Comparison of ENCODE assay signal across 17 cellular contexts in genomic region chr17:57937492-57937891, GRCh38. TPM values are rescaled to one million over a fixed set of nuclear protein-coding genes. Genes with fewer than 3 reads are reported as not detected.
A peak's percentile ranks its signal among the peaks of the same experiment; 100 is the strongest.
DNase-seq lines count a peak whose midpoint lies in the region; ATAC-seq, FAIRE-seq and TF ChIP-seq lines count a peak whose summit lies in the region.
"Had no signal": no experiment of that assay in that cellular context is flagged by ENCODE, and none has a peak within 500 bp of the region (broad histone marks: within the 10 kb centered on the region; RNA-seq: fewer than 3 reads in every experiment).

No MANE protein-coding gene starts in this region.

- H3K9ac ChIP-seq in skeletal muscle tissue (ENCODE audit: low read depth in 1 of 3, low read length in 3 of 3): no peak overlapping the region

- DNase-seq in COLO668 (lab: John Stamatoyannopoulos, UW; ENCODE audit: unreplicated experiment): peak; percentile 9
- no peak for DNase-seq in hepatocyte (ENCODE audit: low spot score)
- DNase-seq in superior temporal gyrus (ENCODE audit: extremely low spot score): no peak
- DNase-seq in GM12891 (ENCODE audit: insufficient read length, low spot score): no peak
- no peak for DNase-seq in AG20443 (ENCODE audit: low spot score)
- DNase-seq: activated CD8-positive, alpha-beta T cell treated with anti-CD3 and anti-CD28 coated beads for 36 hours; activated T-cell treated with anti-CD3 and anti-CD28 coated beads for 4 hours; CD4-positive, alpha-beta memory T cell; hypothalamus; NCI-H2171 treated with DMSO at 0.1 percent for 48 hours; NCI-H524 treated with DMSO at 0.1 percent for 48 hours; T-helper 9 cell had no signal

- no peak for TF ChIP-seq CTCF in hepatocyte (IDR thresholded peaks at IDR 0.05; ENCODE audit: poor library complexity)

- H3K79me2 ChIP-seq in hepatocyte: peaks cover 78% of the 10 kb centered on the region

- H3K4me2 ChIP-seq in hepatocyte: no peak overlapping the region

- H3K27ac ChIP-seq in angular gyrus (ENCODE audit: low read depth, low read length) (peak overlapping the region; percentile 97), hepatocyte (peak overlapping the region; percentile 76), skeletal muscle tissue (ENCODE audit: low read depth, low read length) (peak overlapping the region; percentile 83)

- H4K20me1 ChIP-seq in hepatocyte (ENCODE audit: insufficient read depth, poor library complexity, severe bottlenecking): no peaks in the 10 kb centered on the region

- no peak for ATAC-seq in HG02852 (IDR thresholded peaks at IDR 0.05; ENCODE audit: unreplicated experiment)
- ATAC-seq: activated CD4-positive, CD25-positive, alpha-beta regulatory T cell treated with anti-CD3 and anti-CD28 coated beads, Interleukin-2, amount 50 U/mL, for 24 hours; activated CD8-positive, alpha-beta T cell treated with anti-CD3 and anti-CD28 coated beads for 36 hours; sciatic nerve had no signal

- no peak overlapping the region for H3K4me3 ChIP-seq in hepatocyte
- H3K4me3 ChIP-seq in skeletal muscle tissue (ENCODE audit: low read length in 3 of 3): peak overlapping the region in 1 of 3 donors; percentile 14

- H3K9me3 ChIP-seq in hepatocyte (ENCODE audit: low read depth) (no peaks in the 10 kb centered on the region), skeletal muscle tissue (ENCODE audit: control insufficient read depth in 3 of 3, low read length in 3 of 3) (no peaks in the 10 kb centered on the region)

- H3K4me1 ChIP-seq in hepatocyte (ENCODE audit: insufficient read depth) (peaks cover 51% of the 10 kb centered on the region), skeletal muscle tissue (ENCODE audit: control insufficient read depth in 3 of 3, insufficient read depth in 3 of 3, low read length in 3 of 3) (peaks cover 79 to 82% (median 82%) of the 10 kb centered on the region in 3 donors)

- no peak for TF ChIP-seq POLR2A in GM12891 (IDR thresholded peaks at IDR 0.05; ENCODE audit: low read depth, low read length)

- H3K27me3 ChIP-seq in hepatocyte (no peaks in the 10 kb centered on the region), skeletal muscle tissue (ENCODE audit: control insufficient read depth in 3 of 3, insufficient read depth in 3 of 3, low read length in 3 of 3) (no peaks in the 10 kb centered on the region)

- H2AFZ ChIP-seq in hepatocyte: no peak overlapping the region

- no peak for FAIRE-seq in GM12891 (lab: Jason Lieb, UNC)

- H3K36me3 ChIP-seq in hepatocyte (replicated peaks; ENCODE audit: insufficient read depth, low read depth): no peaks in the 10 kb centered on the region
- H3K36me3 ChIP-seq in skeletal muscle tissue (ENCODE audit: control insufficient read depth in 3 of 3, insufficient read depth in 3 of 3, low read length in 3 of 3): no peaks in the 10 kb centered on the region

- WGBS in hepatocyte (ENCODE audit: low lambda C conversion rate, missing lambda C conversion rate): 91% methylated on average over 2 of the region's 2 CpGs

- H3K9me2 ChIP-seq in hepatocyte (replicated peaks; ENCODE audit: insufficient read depth): no peaks in the 10 kb centered on the region

TF ChIP-seq in GM12891, 5 proteins besides CTCF, POLR2A, EP300 and RAD21:
- TF ChIP-seq POLR2AphosphoS5 (IDR thresholded peaks at IDR 0.05; ENCODE audit: low read depth, low read length) (no peak), POU2F2 (IDR thresholded peaks at IDR 0.05; ENCODE audit: low read depth, low read length) (no peak), SPI1 (IDR thresholded peaks at IDR 0.05; ENCODE audit: low read depth, low read length) (no peak), TAF1 (IDR thresholded peaks at IDR 0.05; ENCODE audit: low read depth, low read length) (no peak)

RNA-seq across cellular contexts. Expression of gene CUEDC1, which starts 17.7 kb away (rescaled TPM):
- 9.3 and 11.6 TPM in 2 replicates for total RNA-seq in hepatocyte
- polyA plus RNA-seq in hepatocyte: 23.3 and 27.4 TPM in 2 replicates
- total RNA-seq in skeletal muscle tissue: 10.4 TPM
- polyA plus RNA-seq in GM12891 (2012; ENCODE audit: low read depth, missing spikeins): 0.78 TPM
- polyA plus RNA-seq: CD4-positive, alpha-beta memory T cell had no signal

RNA-seq across cellular contexts. Expression of gene VEZF1, which starts 50.6 kb away (rescaled TPM):
- 56.0 and 57.3 TPM in 2 replicates for total RNA-seq in hepatocyte
- 19.1 and 20.9 TPM in 2 replicates for polyA plus RNA-seq in hepatocyte
- total RNA-seq in skeletal muscle tissue: 30.3 TPM
- 9.9 TPM for polyA plus RNA-seq in GM12891 (2012; ENCODE audit: low read depth, missing spikeins)
